In genomic region chr6:28502709-28503305, GRCh38 we compare ENCODE assay signal across 6 cellular contexts. TPM values are rescaled to one million over a fixed set of nuclear protein-coding genes. Genes with fewer than 3 reads are reported as not detected.
"Had no signal": no experiment of that assay in that cellular context is flagged by ENCODE, and none has a peak within 500 bp of the region (broad histone marks: within the 10 kb centered on the region; RNA-seq: fewer than 3 reads in every experiment).

No MANE protein-coding gene starts in this region.

RNA-seq across cellular contexts. Expression of gene GPX6, which starts 12.8 kb away (rescaled TPM):
- total RNA-seq: GM23248, H1, H4, H7, H9, HFFc6 had no signal
- polyA plus RNA-seq: GM23248, H1 had no signal

RNA-seq across cellular contexts. Expression of gene GPX5, which starts 22.9 kb away (rescaled TPM):
- total RNA-seq: GM23248, H1, H4, H7, H9, HFFc6 had no signal
- polyA plus RNA-seq: GM23248 had no signal
